In genomic region chr5:127298036-127298429, GRCh38 we compare ENCODE assay signal across 20 cellular contexts.
"Had no signal": no experiment of that assay in that cellular context is flagged by ENCODE, and none has a peak within 500 bp of the region (broad histone marks: within the 10 kb centered on the region; RNA-seq: fewer than 3 reads in every experiment).

No MANE protein-coding gene starts in this region.

- H3K4me3 ChIP-seq: cardiac muscle cell, esophagus muscularis mucosa, pancreas, tibial artery had no signal

- H3K27ac ChIP-seq: cardiac muscle cell, esophagus muscularis mucosa, pancreas, tibial artery had no signal

- H3K36me3 ChIP-seq: cardiac muscle cell, esophagus muscularis mucosa, pancreas, tibial artery had no signal

- H3K9me3 ChIP-seq: esophagus muscularis mucosa, pancreas, tibial artery had no signal

- H3K4me1 ChIP-seq: esophagus muscularis mucosa, pancreas, tibial artery had no signal

- H3K27me3 ChIP-seq: cardiac muscle cell, pancreas, tibial artery had no signal

- ATAC-seq: activated T-cell treated with anti-CD3 and anti-CD28 coated beads, Interleukin-2, amount 50 U/mL, for 4 hours; effector memory CD8-positive, alpha-beta T cell; left ventricle myocardium superior; natural killer cell treated with Interleukin-12 subunit alpha and Interleukin-12 subunit beta and Interleukin-15 and Interleukin-18, amount 100 ng/mL, for 72 hours; pancreas; right cardiac atrium; stimulated activated naive CD8-positive, alpha-beta T cell treated with anti-CD3 and anti-CD28 coated beads, Interleukin-15, Interleukin-2, amounts not matched to agents 100 U/mL and 50 U/mL, for 24 hours; T-helper 17 cell had no signal

- DNase-seq: activated CD4-positive, alpha-beta T cell treated with anti-CD3 and anti-CD28 coated beads, Interleukin-2, amount 50 U/mL, for 1 hour; activated CD4-positive, CD25-positive, alpha-beta regulatory T cell treated with anti-CD3 and anti-CD28 coated beads, Interleukin-2, amount 50 U/mL, for 72 hours; activated CD8-positive, alpha-beta memory T cell treated with anti-CD3 and anti-CD28 coated beads, Interleukin-2, amount 50 U/mL, for 4 hours; activated naive CD4-positive, alpha-beta T cell treated with Interleukin-2 at 50 U/mL for 16 hours; activated T-cell treated with anti-CD3 and anti-CD28 coated beads, Interleukin-2, amount 50 U/mL, for 4 hours; dermis blood vessel endothelial cell; effector memory CD8-positive, alpha-beta T cell; left ventricle myocardium superior; mammary epithelial cell; pancreas; right cardiac atrium; stimulated activated CD4-positive, alpha-beta T cell treated with anti-CD3 and anti-CD28 coated beads, Interleukin-12 subunit alpha, Interleukin-12 subunit beta, amount 100 ng/mL, for 4 hours; stimulated activated CD4-positive, alpha-beta T cell treated with anti-CD3 and anti-CD28 coated beads, Interleukin-4, amount 100 ng/mL, for 4 hours; stimulated activated naive CD8-positive, alpha-beta T cell treated with anti-CD3 and anti-CD28 coated beads, Interleukin-15, Interleukin-2, amounts not matched to agents 100 U/mL and 50 U/mL, for 24 hours; SW 1271; T-helper 17 cell; tibial artery had no signal
